In the genomic region with DNA sequence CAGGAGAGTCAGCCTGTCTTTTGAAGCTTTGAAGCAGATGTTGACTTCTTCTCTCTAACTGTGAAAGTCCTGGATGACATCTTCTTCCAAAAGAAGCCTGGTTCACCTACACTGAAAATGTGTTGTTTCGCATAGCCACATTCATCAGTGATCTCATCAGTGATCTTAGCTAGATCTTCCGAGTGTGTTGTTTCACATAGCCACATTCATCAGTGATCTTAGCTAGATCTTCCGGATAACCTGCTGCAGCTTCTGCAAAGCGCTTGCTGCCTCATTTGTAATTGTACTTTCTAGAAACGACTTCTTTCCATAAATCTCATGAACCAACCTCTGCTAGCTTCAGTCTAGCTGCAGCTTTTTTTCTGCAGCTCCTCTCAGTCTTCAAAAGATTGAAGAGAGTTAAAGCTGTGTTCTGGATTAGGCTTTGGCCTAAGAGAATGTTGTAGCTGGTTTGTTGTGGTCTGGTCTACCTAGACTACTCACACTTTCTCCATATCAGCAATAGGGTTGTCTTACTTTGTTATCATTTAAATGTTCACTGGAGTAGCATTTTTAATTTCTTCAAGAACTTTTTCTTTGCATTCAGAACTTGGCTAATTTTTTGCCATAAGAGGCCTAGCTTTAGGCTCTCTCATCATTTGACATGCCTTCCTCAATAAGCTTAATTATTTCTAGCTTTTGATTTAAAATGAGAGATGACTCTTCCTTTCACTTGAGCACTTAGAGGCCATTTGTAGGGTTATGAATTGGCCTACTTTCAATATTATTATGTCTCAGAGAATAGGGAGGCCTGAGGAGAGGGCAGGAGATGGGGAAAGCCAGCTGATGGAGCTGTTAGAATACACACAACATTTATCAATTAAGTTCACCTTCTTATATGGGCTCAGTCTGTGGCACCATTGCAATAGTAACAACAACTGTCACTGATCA, we compare ENCODE assay signal across 19 cellular contexts.
"Had no signal": no experiment of that assay in that cellular context is flagged by ENCODE, and none has a peak within 500 bp of the region (broad histone marks: within the 10 kb centered on the region; RNA-seq: fewer than 3 reads in every experiment).

No MANE protein-coding gene starts in this region.

- ATAC-seq: activated CD8-positive, alpha-beta T cell treated with anti-CD3 and anti-CD28 coated beads, Interleukin-2, amount 10 ng/mL, durations not matched to agents 7 days and 5 days; activated naive CD8-positive, alpha-beta T cell treated with anti-CD3 and anti-CD28 coated beads, Interleukin-2, amount 50 U/mL, for 24 hours; body of pancreas; heart right ventricle; left cardiac atrium; right lobe of liver; T-cell had no signal

- H3K27me3 Mint-ChIP-seq: type B pancreatic cell had no signal

- H3K27ac Mint-ChIP-seq: activated CD8-positive, alpha-beta T cell treated with anti-CD3 and anti-CD28 coated beads, Interleukin-2, amount 10 ng/mL, durations not matched to agents 7 days and 5 days; activated naive CD8-positive, alpha-beta T cell treated with anti-CD3 and anti-CD28 coated beads, Interleukin-2, amount 50 U/mL, for 24 hours; dendritic cell treated with granulocyte-macrophage colony-stimulating factor and Interleukin-4, amounts not matched to agents 40 ng/mL and 50 ng/mL, for 4 days; stimulated activated naive B cell treated with anti-CD40 and anti-IgM and Interleukin-4, amounts not matched to agents 10 μg/mL and 1 μg/mL and 100 μg/mL, for 72 hours; T-cell; type B pancreatic cell had no signal

- H3K4me1 Mint-ChIP-seq: neural crest cell; stimulated activated naive B cell treated with anti-CD40 and anti-IgM and Interleukin-4, amounts not matched to agents 10 μg/mL and 1 μg/mL and 100 μg/mL, for 72 hours; T-cell had no signal

- H3K36me3 Mint-ChIP-seq: stimulated activated naive B cell treated with anti-CD40 and anti-IgM and Interleukin-4, amounts not matched to agents 10 μg/mL and 1 μg/mL and 100 μg/mL, for 72 hours; T-cell; type B pancreatic cell had no signal

- DNase-seq: activated CD8-positive, alpha-beta memory T cell treated with anti-CD3 and anti-CD28 coated beads, Interleukin-2, amount 50 U/mL, for 4 hours; activated CD8-positive, alpha-beta T cell treated with anti-CD3 and anti-CD28 coated beads, Interleukin-2, amount 10 ng/mL, durations not matched to agents 7 days and 5 days; activated naive CD4-positive, alpha-beta T cell treated with Interleukin-2 at 50 U/mL for 16 hours; activated naive CD8-positive, alpha-beta T cell treated with anti-CD3 and anti-CD28 coated beads, Interleukin-2, amount 50 U/mL, for 24 hours; body of pancreas; effector CD4-positive, alpha-beta T cell; foreskin fibroblast; heart right ventricle; islet precursor cell; left cardiac atrium; posterior cingulate gyrus; right lobe of liver; stimulated activated CD4-positive, alpha-beta T cell treated with anti-CD3 and anti-CD28 coated beads, Interleukin-2, amount 100 ng/mL, for 24 hours; stimulated activated naive B cell treated with anti-CD40 and anti-IgM and Interleukin-4, amounts not matched to agents 10 μg/mL and 1 μg/mL and 100 μg/mL, for 72 hours; T-cell; WERI-Rb-1 had no signal

- H3K4me3 Mint-ChIP-seq: activated CD8-positive, alpha-beta T cell treated with anti-CD3 and anti-CD28 coated beads, Interleukin-2, amount 10 ng/mL, durations not matched to agents 7 days and 5 days; activated naive CD8-positive, alpha-beta T cell treated with anti-CD3 and anti-CD28 coated beads, Interleukin-2, amount 50 U/mL, for 24 hours; dendritic cell treated with granulocyte-macrophage colony-stimulating factor and Interleukin-4, amounts not matched to agents 40 ng/mL and 50 ng/mL, for 4 days; neural crest cell; stimulated activated naive B cell treated with anti-CD40 and anti-IgM and Interleukin-4, amounts not matched to agents 10 μg/mL and 1 μg/mL and 100 μg/mL, for 72 hours; T-cell; type B pancreatic cell had no signal

- H3K9me3 Mint-ChIP-seq: activated naive CD8-positive, alpha-beta T cell treated with anti-CD3 and anti-CD28 coated beads, Interleukin-2, amount 50 U/mL, for 24 hours; dendritic cell treated with granulocyte-macrophage colony-stimulating factor and Interleukin-4, amounts not matched to agents 40 ng/mL and 50 ng/mL, for 4 days; T-cell had no signal
